ENCODE assay signal across 21 cellular contexts in genomic region chr2:52857722-52858121, GRCh38.
"Had no signal": no experiment of that assay in that cellular context is flagged by ENCODE, and none has a peak within 500 bp of the region (broad histone marks: within the 10 kb centered on the region; RNA-seq: fewer than 3 reads in every experiment).

No MANE protein-coding gene starts in this region.

- H3K4me3 ChIP-seq: MG63 had no signal

- H3K36me3 ChIP-seq: MG63 had no signal

- ATAC-seq: HepG2, Panc1, SK-N-SH treated with all-trans-retinoic acid at 6 μM for 48 hours had no signal

- H3K27ac ChIP-seq: RWPE1 had no signal

- DNase-seq: IMR-90, Karpas-422, KG1, MG63, NCI-H1092, NCI-H1105 treated with DMSO at 0.1 percent for 48 hours, NCI-H1417 treated with DMSO at 0.1 percent for 48 hours, NCI-H146, NCI-H1694 treated with DMSO at 0.1 percent for 48 hours, NCI-H1930, NCI-H2081, NCI-H2107, NCI-H2227 treated with DMSO at 0.1 percent for 48 hours, NCI-H524, NCI-H526 treated with DMSO at 0.1 percent for 48 hours, NCI-H748 treated with DMSO at 0.1 percent for 48 hours, SHP77 had no signal

- H3K9me3 ChIP-seq: MG63 had no signal

- H3K27me3 ChIP-seq: MG63 had no signal
